Comparison of ENCODE assay signal across 12 cellular contexts in the genomic region with DNA sequence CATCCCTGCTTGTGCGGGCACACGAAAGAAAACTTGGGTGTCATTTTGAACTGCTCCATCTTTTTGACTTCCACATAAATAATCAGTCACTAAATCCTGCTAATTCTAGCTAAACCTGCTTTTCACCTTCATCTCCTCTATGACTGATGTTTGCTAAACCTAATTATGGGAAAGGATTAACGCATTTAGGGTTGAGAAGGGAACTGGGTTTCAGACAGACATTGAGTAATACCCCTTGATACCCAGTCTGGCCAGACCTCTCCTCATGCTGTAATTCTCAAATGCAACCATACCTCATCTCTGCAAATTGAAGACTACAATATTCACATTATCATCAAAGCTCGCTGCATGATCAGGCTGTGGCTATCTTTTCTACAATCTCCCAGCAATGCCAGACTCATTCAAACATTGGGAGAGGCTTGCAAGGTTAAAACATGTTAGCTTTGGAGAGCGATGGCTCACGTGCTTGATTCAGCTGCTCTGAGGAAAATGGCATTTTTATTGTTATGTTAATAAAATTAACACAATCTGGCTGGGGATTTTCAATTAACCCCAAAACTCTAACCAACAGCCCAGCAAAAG. TPM values are rescaled to one million over a fixed set of nuclear protein-coding genes. Genes with fewer than 3 reads are reported as not detected.
DNase-seq lines count a peak whose midpoint lies in the region; ATAC-seq and TF ChIP-seq lines count a peak whose summit lies in the region.
"Had no signal": no experiment of that assay in that cellular context is flagged by ENCODE, and none has a peak within 500 bp of the region (broad histone marks: within the 10 kb centered on the region; RNA-seq: fewer than 3 reads in every experiment).

No MANE protein-coding gene starts in this region.

- TF ChIP-seq POLR2A in suprapubic skin (IDR thresholded peaks at IDR 0.05) (no peak), body of pancreas (IDR thresholded peaks at IDR 0.05) (no peak)

- H3K9me3 Mint-ChIP-seq in activated T-cell treated with anti-CD3 and anti-CD28 coated beads, Interleukin-2, amount 50 U/mL, for 72 hours = no peaks in the 10 kb centered on the region

- H3K4me2 ChIP-seq in SU-DHL-6 (ENCODE audit: low read depth, low read length, poor library complexity, severe bottlenecking) = peak overlapping the region; percentile 98

- H3K9me3 ChIP-seq in SU-DHL-6 (ENCODE audit: insufficient read depth, low read length) = no peaks in the 10 kb centered on the region
- no peaks in the 10 kb centered on the region for H3K9me3 ChIP-seq in esophagus (ENCODE audit: control insufficient read depth in 2 of 2, insufficient read depth in 1 of 2, low read depth in 1 of 2, low read length in 1 of 2)
- H3K9me3 ChIP-seq in suprapubic skin = no peaks in the 10 kb centered on the region
- no peaks in the 10 kb centered on the region for H3K9me3 ChIP-seq in body of pancreas
- H3K9me3 ChIP-seq: colonic mucosa, lower lobe of right lung had no signal

- peaks cover 27% of the 10 kb centered on the region for H3F3A ChIP-seq in SU-DHL-6 (ENCODE audit: insufficient read depth)

- peak overlapping the region; percentile 83 for H3K9ac ChIP-seq in SU-DHL-6 (ENCODE audit: low read length)

- H3K4me1 ChIP-seq in esophagus (ENCODE audit: control insufficient read depth in 2 of 2, insufficient read depth in 2 of 2, low read length in 1 of 2) (peaks cover 2 to 14% of the 10 kb centered on the region in 2 donors), suprapubic skin (peaks cover 66% of the 10 kb centered on the region), body of pancreas (peaks cover 65% of the 10 kb centered on the region)

- no peak for TF ChIP-seq CTCF in SU-DHL-6 (IDR thresholded peaks at IDR 0.05; ENCODE audit: insufficient read depth, low read length, poor library complexity, severe bottlenecking)
- no peak for TF ChIP-seq CTCF in suprapubic skin (IDR thresholded peaks at IDR 0.05)
- TF ChIP-seq CTCF in body of pancreas (IDR thresholded peaks at IDR 0.05) = no peak

- H4K20me1 ChIP-seq in SU-DHL-6 (ENCODE audit: low read depth, low read length) = no peaks in the 10 kb centered on the region

- H3K4me3 Mint-ChIP-seq in activated T-cell treated with anti-CD3 and anti-CD28 coated beads, Interleukin-2, amount 50 U/mL, for 72 hours = peak overlapping the region; percentile 90 to 95

- H3K27ac ChIP-seq in SU-DHL-6 (ENCODE audit: low read depth, low read length) = peak overlapping the region; percentile 89
- peak overlapping the region; percentile 22 to 86 for H3K27ac ChIP-seq in esophagus (ENCODE audit: low read depth in 2 of 2, low read length in 1 of 2)
- H3K27ac ChIP-seq in suprapubic skin = peak overlapping the region; percentile 95
- H3K27ac ChIP-seq in body of pancreas = no peak overlapping the region

- peaks cover 62% of the 10 kb centered on the region for H3K79me2 ChIP-seq in SU-DHL-6 (ENCODE audit: insufficient read depth, low read length)

- 53 to 59% methylated on average over 6 of the region's 6 CpGs for WGBS in esophagus, 2 donors
- WGBS in suprapubic skin = 50% methylated on average over 6 of the region's 6 CpGs
- 46 to 52% methylated on average over 6 of the region's 6 CpGs for WGBS in body of pancreas, 2 donors

- H3K27me3 ChIP-seq in SU-DHL-6 (ENCODE audit: low read length) = no peaks in the 10 kb centered on the region
- H3K27me3 ChIP-seq in esophagus (ENCODE audit: control insufficient read depth in 1 of 2, insufficient read depth in 2 of 2, low read length in 2 of 2) = no peaks in the 10 kb centered on the region
- H3K27me3 ChIP-seq in suprapubic skin = no peaks in the 10 kb centered on the region
- H3K27me3 ChIP-seq in body of pancreas = no peaks in the 10 kb centered on the region
- H3K27me3 ChIP-seq: colonic mucosa had no signal

- peak overlapping the region; percentile 82 for H3K4me3 ChIP-seq in SU-DHL-6 (ENCODE audit: insufficient read depth, low read length, poor library complexity, severe bottlenecking)
- no peak overlapping the region for H3K4me3 ChIP-seq in esophagus (ENCODE audit: low read depth in 1 of 2, low read length in 2 of 2)
- peak overlapping the region; percentile 35 for H3K4me3 ChIP-seq in suprapubic skin
- H3K4me3 ChIP-seq in body of pancreas = no peak overlapping the region
- H3K4me3 ChIP-seq: colonic mucosa, lower lobe of right lung had no signal

- peaks cover 10 to 17% of the 10 kb centered on the region in 2 donors for H3K36me3 Mint-ChIP-seq in activated T-cell treated with anti-CD3 and anti-CD28 coated beads, Interleukin-2, amount 50 U/mL, for 72 hours (ENCODE audit: insufficient read depth in 2 of 2)

- no peak for DNase-seq in activated T-cell treated with anti-CD3 and anti-CD28 coated beads, Interleukin-2, amount 50 U/mL, for 72 hours
- no peak for DNase-seq in activated T-cell treated with anti-CD3 and anti-CD28 coated beads, Interleukin-2, amount 50 U/mL, for 48 hours
- DNase-seq in suprapubic skin (ENCODE audit: low spot score in 2 of 2) (no peak), NCI-H526 treated with DMSO at 0.1 percent for 48 hours (lab: John Stamatoyannopoulos, UW) (no peak), body of pancreas (no peak)
- DNase-seq: colonic mucosa, head of caudate nucleus, lower lobe of right lung, right cardiac atrium had no signal

- no peak overlapping the region for H2AFZ ChIP-seq in SU-DHL-6 (ENCODE audit: low read depth, low read length, severe bottlenecking)

- H3K27me3 Mint-ChIP-seq in activated T-cell treated with anti-CD3 and anti-CD28 coated beads, Interleukin-2, amount 50 U/mL, for 72 hours (ENCODE audit: low read depth) = no peaks in the 10 kb centered on the region

- H3K9me2 ChIP-seq in SU-DHL-6 (replicated peaks; ENCODE audit: insufficient read depth, low read length) = no peaks in the 10 kb centered on the region

- H3K36me3 ChIP-seq in SU-DHL-6 (ENCODE audit: low read length) (no peaks in the 10 kb centered on the region; the same call in 1 of the 2 replicates), esophagus (ENCODE audit: control insufficient read depth in 2 of 2, insufficient read depth in 2 of 2, low read length in 1 of 2) (peaks cover 2% of the 10 kb centered on the region in 2 donors), suprapubic skin (peaks cover 12% of the 10 kb centered on the region), body of pancreas (replicated peaks in 1 of 2; ENCODE audit: insufficient read depth in 1 of 2, low read depth in 2 of 2) (peaks cover 0 to 6% of the 10 kb centered on the region in 2 donors)
- H3K36me3 ChIP-seq: colonic mucosa had no signal

- peak overlapping the region; percentile 97 for H3K27ac Mint-ChIP-seq in activated T-cell treated with anti-CD3 and anti-CD28 coated beads, Interleukin-2, amount 50 U/mL, for 72 hours

- H3K4me1 Mint-ChIP-seq in activated T-cell treated with anti-CD3 and anti-CD28 coated beads, Interleukin-2, amount 50 U/mL, for 72 hours (ENCODE audit: low read depth) = peaks cover 91% of the 10 kb centered on the region

- no peak for ATAC-seq in activated T-cell treated with anti-CD3 and anti-CD28 coated beads, Interleukin-2, amount 50 U/mL, for 72 hours (replicated peaks in 1 of 2)
- ATAC-seq in HG03045 (IDR thresholded peaks at IDR 0.05; ENCODE audit: unreplicated experiment) (no peak), body of pancreas (no peak)
- ATAC-seq: lower lobe of right lung, right cardiac atrium had no signal

- intact Hi-C loops in body of pancreas (cut with DNase I) = no loop called here

- TF ChIP-seq EP300 in suprapubic skin (IDR thresholded peaks at IDR 0.05) = no peak

RNA-seq across cellular contexts. Expression of gene HPS4, which starts 2.4 kb away (rescaled TPM):
- total RNA-seq in activated T-cell treated with anti-CD3 and anti-CD28 coated beads, Interleukin-2, amount 50 U/mL, for 72 hours = 10 to 100 TPM; 50.5 to 62.2 TPM
- polyA plus RNA-seq in esophagus = 10 to 100 TPM; 14.8 TPM
- total RNA-seq in suprapubic skin (100 to 1,000 TPM in 1 of 4 donors, 10 to 100 TPM in 3; 46.5 to 152 (median 62.9) TPM), body of pancreas (10 to 100 TPM; 28.3 to 42.5 TPM)

RNA-seq across cellular contexts. Expression of gene SRRD, which starts 2.5 kb away (rescaled TPM):
- 10 to 100 TPM; 13.5 to 20.0 TPM for total RNA-seq in activated T-cell treated with anti-CD3 and anti-CD28 coated beads, Interleukin-2, amount 50 U/mL, for 72 hours
- 10 to 100 TPM in 1 of 2 donors, 1 to 10 TPM in 1; 7.4 to 11.9 TPM for polyA plus RNA-seq in esophagus
- total RNA-seq in suprapubic skin = 10 to 100 TPM; 11.2 to 16.3 (median 14.1) TPM
- total RNA-seq in body of pancreas = 1 to 10 TPM; 5.3 to 7.5 TPM

RNA-seq across cellular contexts. Expression of gene TFIP11, which starts 31.1 kb away (rescaled TPM):
- 10 to 100 TPM; 47.0 to 62.5 TPM for total RNA-seq in activated T-cell treated with anti-CD3 and anti-CD28 coated beads, Interleukin-2, amount 50 U/mL, for 72 hours
- polyA plus RNA-seq in esophagus = 10 to 100 TPM; 19.7 to 21.5 TPM
- total RNA-seq in suprapubic skin (10 to 100 TPM; 35.3 to 46.3 (median 37.5) TPM), body of pancreas (10 to 100 TPM; 26.2 to 32.3 TPM)

RNA-seq across cellular contexts. Expression of gene ASPHD2, which starts 52.1 kb away (rescaled TPM):
- total RNA-seq in activated T-cell treated with anti-CD3 and anti-CD28 coated beads, Interleukin-2, amount 50 U/mL, for 72 hours = 10 to 100 TPM; 14.6 to 18.1 TPM
- 1 to 10 TPM in 1 of 2 donors, under 1 TPM in 1; 0.43 to 1.5 TPM for polyA plus RNA-seq in esophagus
- 10 to 100 TPM in 2 of 4 donors, 1 to 10 TPM in 2; 2.7 to 28.0 (median 11.8) TPM for total RNA-seq in suprapubic skin
- 1 to 10 TPM in 1 of 2 donors, under 1 TPM in 1; 0.33 to 1.6 TPM for total RNA-seq in body of pancreas

Comparison
In these comparisons a context has a peak if more than half of its experiments do, and no peak if none do; other contexts are left out.
1. H3K27ac ChIP-seq: peak in SU-DHL-6 (single experiment), esophagus (2 of 2) and suprapubic skin (single experiment); none in body of pancreas (0 of 4).
2. H3K4me3 ChIP-seq: peak in SU-DHL-6 (single experiment) and suprapubic skin (single experiment); none in esophagus (0 of 2) and body of pancreas (0 of 2).